In genomic region chr3:58874795-58875194, GRCh38 we compare ENCODE assay signal across 9 cellular contexts.
A peak's percentile ranks its signal among the peaks of the same experiment; 100 is the strongest.
DNase-seq lines count a peak whose midpoint lies in the region; ATAC-seq and TF ChIP-seq lines count a peak whose summit lies in the region.
"Had no signal": no experiment of that assay in that cellular context is flagged by ENCODE, and none has a peak within 500 bp of the region (broad histone marks: within the 10 kb centered on the region; RNA-seq: fewer than 3 reads in every experiment).

No MANE protein-coding gene starts in this region.

- no peak overlapping the region for H3K4me3 ChIP-seq in fibroblast of mammary gland (ENCODE audit: control insufficient read depth, low read depth, low read length)

- peak; percentile 72 for ATAC-seq in GM18505 (IDR thresholded peaks at IDR 0.05; ENCODE audit: unreplicated experiment)
- ATAC-seq in GM21717 (IDR thresholded peaks at IDR 0.05; ENCODE audit: unreplicated experiment), result peak; percentile 85
- ATAC-seq in HG03575 (IDR thresholded peaks at IDR 0.05; ENCODE audit: extremely low read depth, insufficient number of reproducible peaks, low FRiP score, unreplicated experiment), result peak; percentile 75

- TF ChIP-seq POLR2A in GM18505 (IDR thresholded peaks at IDR 0.05; ENCODE audit: borderline replicate concordance, extremely low read depth, insufficient read depth, insufficient read length), result no peak

- DNase-seq in fibroblast of mammary gland (ENCODE audit: low read depth) (peak; percentile 61), occipital lobe (lab: John Stamatoyannopoulos, UW) (no peak), mucosa of gallbladder (ENCODE audit: low spot score) (no peak), NCI-H748 (lab: John Stamatoyannopoulos, UW; ENCODE audit: unreplicated experiment) (no peak)
- DNase-seq in stimulated activated CD4-positive, alpha-beta T cell treated with anti-CD3 and anti-CD28 coated beads, Interleukin-12 subunit alpha, Interleukin-12 subunit beta, amount 100 ng/mL, for 4 hours, result no peak
- DNase-seq: activated naive CD8-positive, alpha-beta T cell treated with anti-CD3 and anti-CD28 coated beads, Interleukin-2, amount 10 ng/mL, durations not matched to agents 7 days and 5 days had no signal

- no peak for TF ChIP-seq CTCF in fibroblast of mammary gland (conservative IDR thresholded peaks at IDR 0.05; ENCODE audit: control insufficient read depth, insufficient read depth, low read depth, low read length)
